ENCODE assay signal across 16 cellular contexts in genomic region chr7:123282181-123282580, GRCh38.
A peak's percentile ranks its signal among the peaks of the same experiment; 100 is the strongest.
DNase-seq lines count a peak whose midpoint lies in the region; ATAC-seq, FAIRE-seq and TF ChIP-seq lines count a peak whose summit lies in the region.
"Had no signal": no experiment of that assay in that cellular context is flagged by ENCODE, and none has a peak within 500 bp of the region (broad histone marks: within the 10 kb centered on the region; RNA-seq: fewer than 3 reads in every experiment).

No MANE protein-coding gene starts in this region.

- H3K36me3 ChIP-seq in mesendoderm (ENCODE audit: control insufficient read depth, insufficient read depth, low read length) = no peaks in the 10 kb centered on the region

- H4K8ac ChIP-seq in mesendoderm (ENCODE audit: low read depth, low read length) = no peak overlapping the region

- no peaks in the 10 kb centered on the region for H3K79me2 ChIP-seq in mesendoderm (ENCODE audit: control insufficient read depth, insufficient read depth, low read length)

- no peak overlapping the region for H3K23ac ChIP-seq in mesendoderm (ENCODE audit: low read length)

- H3K4me3 ChIP-seq in cardiac fibroblast (replicated peaks in 1 of 2; ENCODE audit: low read depth in 2 of 2, low read length in 2 of 2) (no peak overlapping the region), mesendoderm (ENCODE audit: low read length) (no peak overlapping the region)

- H3K18ac ChIP-seq in mesendoderm (ENCODE audit: low read length) = no peak overlapping the region

- H2BK5ac ChIP-seq in mesendoderm (ENCODE audit: low read length) = no peak overlapping the region

- H2AK5ac ChIP-seq in mesendoderm (ENCODE audit: low read length) = no peak overlapping the region

- no peaks in the 10 kb centered on the region for H3K4me1 ChIP-seq in mesendoderm (ENCODE audit: control insufficient read depth, low read depth, low read length)

- no peak overlapping the region for H4K5ac ChIP-seq in mesendoderm (ENCODE audit: low read length)

- TF ChIP-seq CTCF in cardiac fibroblast (IDR thresholded peaks at IDR 0.05; ENCODE audit: low read depth, low read length) = no peak

- peak; percentile 53 for FAIRE-seq in RCC 7860 (lab: Jason Lieb, UNC)

- no peaks in the 10 kb centered on the region for H3K79me1 ChIP-seq in mesendoderm (ENCODE audit: low read length)

- no peaks in the 10 kb centered on the region for H3K27me3 ChIP-seq in mesendoderm (ENCODE audit: insufficient read depth, low read length, poor library complexity)

- no peak overlapping the region for H2BK120ac ChIP-seq in mesendoderm (ENCODE audit: low read depth, low read length)

- H3K56ac ChIP-seq in mesendoderm (ENCODE audit: low read length) = no peak overlapping the region

- no peak overlapping the region for H3K9ac ChIP-seq in mesendoderm (ENCODE audit: low read length)

- H3K4ac ChIP-seq in mesendoderm (ENCODE audit: low read depth, low read length) = no peak overlapping the region

- ATAC-seq in GM21526 (IDR thresholded peaks at IDR 0.05; ENCODE audit: low FRiP score, unreplicated experiment) = no peak
- no peak for ATAC-seq in HG03432 (IDR thresholded peaks at IDR 0.05; ENCODE audit: unreplicated experiment)
- ATAC-seq: HCT116 had no signal

- DNase-seq in A172 (ENCODE audit: low spot score) (peak; percentile 42), RCC 7860 (ENCODE audit: low spot score) (peak; percentile 58), cardiac fibroblast (ENCODE audit: low read depth in 2 of 2) (peak; percentile 33 to 42), mesendoderm (peak; percentile 34), DMS114 treated with DMSO at 0.1 percent for 48 hours (lab: John Stamatoyannopoulos, UW; ENCODE audit: unreplicated experiment) (no peak)
- DNase-seq in activated CD4-positive, alpha-beta T cell treated with anti-CD3 and anti-CD28 coated beads for 1 hour = no peak
- DNase-seq: 8988T, DMS153, NCI-H1436, NCI-H2029 treated with DMSO at 0.1 percent for 48 hours, NCI-H345, NCI-H69 had no signal

- H3K4me2 ChIP-seq in mesendoderm (ENCODE audit: low read length) = no peak overlapping the region

- no peak overlapping the region for H3K27ac ChIP-seq in mesendoderm (ENCODE audit: low read depth, low read length)
- H3K27ac ChIP-seq: C4-2B had no signal

- no peak overlapping the region for H2BK15ac ChIP-seq in mesendoderm (replicated peaks; ENCODE audit: low read depth)

Comparison
In these comparisons a context has a peak if more than half of its experiments do, and no peak if none do; other contexts are left out.
1. DNase-seq: peak in A172 (single experiment), RCC 7860 (single experiment), cardiac fibroblast (2 of 2) and mesendoderm (single experiment); none in activated CD4-positive, alpha-beta T cell treated with anti-CD3 and anti-CD28 coated beads for 1 hour (single experiment) and DMS114 treated with DMSO at 0.1 percent for 48 hours (single experiment).